10 cellular contexts compared by ENCODE assay signal in the genomic region with DNA sequence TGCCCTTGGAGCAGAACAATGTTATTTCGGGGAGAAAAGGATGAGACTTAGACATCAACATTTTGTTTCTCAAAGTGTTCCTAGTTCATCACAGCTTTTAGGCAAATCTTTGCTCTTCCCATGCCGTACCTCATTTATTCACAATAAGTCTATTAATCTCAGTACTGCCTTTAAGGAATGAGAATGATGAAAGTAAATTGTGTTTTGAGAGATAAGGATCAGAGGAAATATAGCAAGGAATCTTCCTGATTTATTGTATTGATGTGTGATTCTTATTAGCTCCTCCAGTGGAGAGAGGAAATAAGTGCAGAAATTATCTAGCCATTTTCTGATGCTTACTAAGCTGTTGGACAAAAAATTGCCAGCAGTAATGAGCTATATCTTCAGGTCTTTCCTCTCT. TPM values are rescaled to one million over a fixed set of nuclear protein-coding genes. Genes with fewer than 3 reads are reported as not detected.
DNase-seq lines count a peak whose midpoint lies in the region; ATAC-seq and TF ChIP-seq lines count a peak whose summit lies in the region.
"Had no signal": no experiment of that assay in that cellular context is flagged by ENCODE, and none has a peak within 500 bp of the region (broad histone marks: within the 10 kb centered on the region; RNA-seq: fewer than 3 reads in every experiment).

No MANE protein-coding gene starts in this region.

- no peak overlapping the region for H2AFZ ChIP-seq in mesenchymal stem cell (ENCODE audit: low read depth, low read length)

- H3K9ac ChIP-seq in mesenchymal stem cell (ENCODE audit: low read length) = peak overlapping the region; percentile 91

- POLR2A ChIA-PET in activated CD8-positive, alpha-beta T cell treated with anti-CD3 and anti-CD28 coated beads, Interleukin-2, amount 10 ng/mL, durations not matched to agents 7 days and 5 days (lab: Charles Lee) = interaction anchor here (0.6 to 1.6 kb wide), 6 partner anchors 17 to 181 kb away, joined by 3 to 8 read pairs (median 4); a partner anchor contains a TSS

- no peak overlapping the region for H4K91ac ChIP-seq in mesenchymal stem cell (ENCODE audit: low read length)

- H3K27ac ChIP-seq in mesenchymal stem cell (ENCODE audit: low read length, poor library complexity, severe bottlenecking) (no peak overlapping the region), brain microvascular endothelial cell (no peak overlapping the region)

- H3K4me3 Mint-ChIP-seq in activated CD8-positive, alpha-beta T cell treated with anti-CD3 and anti-CD28 coated beads, Interleukin-2, amount 10 ng/mL, durations not matched to agents 7 days and 5 days = peak overlapping the region; percentile 97

- DNase-seq in AML-193 (lab: John Stamatoyannopoulos, UW) (peak; percentile 6 to 11), mesenchymal stem cell (no peak), brain microvascular endothelial cell (no peak), cerebellar cortex (ENCODE audit: low spot score) (no peak), iPS-NIHi11 (ENCODE audit: low spot score) (no peak), LoVo (ENCODE audit: low spot score) (no peak)
- no peak for DNase-seq in activated CD8-positive, alpha-beta T cell treated with anti-CD3 and anti-CD28 coated beads, Interleukin-2, amount 10 ng/mL, durations not matched to agents 7 days and 5 days
- DNase-seq: KBM-7, kidney had no signal

- 0 out of 2 replicates have a peak overlapping the region, but pooled peaks have one; percentile 32 for H3K4me3 ChIP-seq in GM08714 (ENCODE audit: low read length)
- peak overlapping the region in 1 of 2 experiments; percentile 91 for H3K4me3 ChIP-seq in mesenchymal stem cell (ENCODE audit: insufficient read depth in 1 of 2, low read depth in 1 of 2, low read length in 2 of 2)
- H3K4me3 ChIP-seq in brain microvascular endothelial cell (ENCODE audit: low read depth, low read length) = no peak overlapping the region

- H3K14ac ChIP-seq in mesenchymal stem cell (ENCODE audit: low read length in 2 of 2) = no peak overlapping the region

- no peak overlapping the region for H2BK5ac ChIP-seq in mesenchymal stem cell (ENCODE audit: low read depth, low read length, poor library complexity, severe bottlenecking)

- no peak overlapping the region for H3K18ac ChIP-seq in mesenchymal stem cell (ENCODE audit: low read depth in 1 of 2, low read length in 2 of 2)

- WGBS in mesenchymal stem cell = 89% methylated on average over 1 of the region's 2 CpGs

- H3K9me3 Mint-ChIP-seq in activated CD8-positive, alpha-beta T cell treated with anti-CD3 and anti-CD28 coated beads, Interleukin-2, amount 10 ng/mL, durations not matched to agents 7 days and 5 days (ENCODE audit: insufficient read depth) = no peaks in the 10 kb centered on the region

- H3K23ac ChIP-seq in mesenchymal stem cell (ENCODE audit: low read length in 2 of 2) = no peak overlapping the region

- no peaks in the 10 kb centered on the region for H3K27me3 Mint-ChIP-seq in activated CD8-positive, alpha-beta T cell treated with anti-CD3 and anti-CD28 coated beads, Interleukin-2, amount 10 ng/mL, durations not matched to agents 7 days and 5 days (ENCODE audit: low read depth)

- no peak overlapping the region for H3K27ac Mint-ChIP-seq in activated CD8-positive, alpha-beta T cell treated with anti-CD3 and anti-CD28 coated beads, Interleukin-2, amount 10 ng/mL, durations not matched to agents 7 days and 5 days

- H3K79me1 ChIP-seq in mesenchymal stem cell (replicated peaks; ENCODE audit: low read length, poor library complexity, severe bottlenecking) = peaks cover 16% of the 10 kb centered on the region

- H3K4ac ChIP-seq in mesenchymal stem cell (ENCODE audit: low read depth in 1 of 2, low read length in 2 of 2) = no peak overlapping the region

- H2BK120ac ChIP-seq in mesenchymal stem cell (ENCODE audit: low read depth, low read length) = no peak overlapping the region

- H3K4me2 ChIP-seq in mesenchymal stem cell (ENCODE audit: low read length, poor library complexity, severe bottlenecking) = no peak overlapping the region

- H2BK15ac ChIP-seq in mesenchymal stem cell (ENCODE audit: low read depth, poor library complexity, severe bottlenecking) = no peak overlapping the region

- H3K9me3 ChIP-seq in mesenchymal stem cell (ENCODE audit: control insufficient read depth, low read length) = no peaks in the 10 kb centered on the region

- no peak overlapping the region for H4K8ac ChIP-seq in mesenchymal stem cell (ENCODE audit: low read length)

- no peaks in the 10 kb centered on the region for H3K4me1 ChIP-seq in mesenchymal stem cell (ENCODE audit: control insufficient read depth, insufficient read depth, low read depth, low read length)

- H2BK12ac ChIP-seq in mesenchymal stem cell (ENCODE audit: low read length in 2 of 2) = no peak overlapping the region

- ATAC-seq in activated CD8-positive, alpha-beta T cell treated with anti-CD3 and anti-CD28 coated beads, Interleukin-2, amount 10 ng/mL, durations not matched to agents 7 days and 5 days = no peak

- H3K36me3 Mint-ChIP-seq in activated CD8-positive, alpha-beta T cell treated with anti-CD3 and anti-CD28 coated beads, Interleukin-2, amount 10 ng/mL, durations not matched to agents 7 days and 5 days (ENCODE audit: low read depth) = peaks cover 55% of the 10 kb centered on the region

- CTCF ChIA-PET in activated CD8-positive, alpha-beta T cell treated with anti-CD3 and anti-CD28 coated beads, Interleukin-2, amount 10 ng/mL, durations not matched to agents 7 days and 5 days (lab: Charles Lee) = interaction anchor here (0.9 to 16.3 kb wide), 11 partner anchors 8 to 209 kb away, joined by 3 to 214 read pairs (median 4); a partner anchor contains a TSS

- peaks cover 33% of the 10 kb centered on the region for H3K4me1 Mint-ChIP-seq in activated CD8-positive, alpha-beta T cell treated with anti-CD3 and anti-CD28 coated beads, Interleukin-2, amount 10 ng/mL, durations not matched to agents 7 days and 5 days (ENCODE audit: low read depth)

- H3K27me3 ChIP-seq in mesenchymal stem cell (ENCODE audit: control insufficient read depth in 1 of 2, insufficient read depth in 1 of 2, low read length in 2 of 2) (no peaks in the 10 kb centered on the region), brain microvascular endothelial cell (replicated peaks) (no peaks in the 10 kb centered on the region)

- in situ Hi-C loops in brain microvascular endothelial cell (cut with HindIII; ENCODE audit: low pct_ligation_motif_present, low sequenced_read_pairs) = no loop called here

- H2AK5ac ChIP-seq in mesenchymal stem cell (ENCODE audit: low read length, severe bottlenecking) = no peak overlapping the region

- peaks cover 16 to 52% of the 10 kb centered on the region in 2 experiments for H3K36me3 ChIP-seq in mesenchymal stem cell (ENCODE audit: control insufficient read depth in 1 of 2, insufficient read depth in 2 of 2, low read depth in 1 of 2, low read length in 2 of 2)
- H3K36me3 ChIP-seq in brain microvascular endothelial cell (replicated peaks) = peaks cover 42% of the 10 kb centered on the region

- TF ChIP-seq CTCF in brain microvascular endothelial cell (IDR thresholded peaks at IDR 0.05; ENCODE audit: low read depth, low read length, missing control alignments) = no peak

RNA-seq across cellular contexts. Expression of a gene that starts 2.0 kb away (rescaled TPM):
- total RNA-seq in activated CD8-positive, alpha-beta T cell treated with anti-CD3 and anti-CD28 coated beads, Interleukin-2, amount 10 ng/mL, durations not matched to agents 7 days and 5 days = 10 to 100 TPM; 29.7 to 31.5 TPM
- 22.4 TPM for polyA plus RNA-seq in mesenchymal stem cell (2013, experiment 1 of 2)
- 22.5 TPM for polyA plus RNA-seq in mesenchymal stem cell (2013, experiment 2 of 2)

RNA-seq across cellular contexts. Expression of a gene that starts 2.1 kb away (rescaled TPM):
- 10 to 100 TPM; 15.1 to 15.5 TPM for total RNA-seq in activated CD8-positive, alpha-beta T cell treated with anti-CD3 and anti-CD28 coated beads, Interleukin-2, amount 10 ng/mL, durations not matched to agents 7 days and 5 days
- polyA plus RNA-seq in mesenchymal stem cell (2013, experiment 1 of 2) = 11.4 TPM
- polyA plus RNA-seq in mesenchymal stem cell (2013, experiment 2 of 2) = 12.7 TPM

RNA-seq across cellular contexts. Expression of a gene that starts 19.4 kb away (rescaled TPM):
- total RNA-seq in activated CD8-positive, alpha-beta T cell treated with anti-CD3 and anti-CD28 coated beads, Interleukin-2, amount 10 ng/mL, durations not matched to agents 7 days and 5 days = 1 to 10 TPM; 2.2 to 3.8 TPM
- polyA plus RNA-seq in mesenchymal stem cell (2013, experiment 1 of 2) = 4.0 TPM
- polyA plus RNA-seq in mesenchymal stem cell (2013, experiment 2 of 2) = 4.3 TPM

RNA-seq across cellular contexts. Expression of a gene that starts 32.9 kb away (rescaled TPM):
- total RNA-seq in activated CD8-positive, alpha-beta T cell treated with anti-CD3 and anti-CD28 coated beads, Interleukin-2, amount 10 ng/mL, durations not matched to agents 7 days and 5 days = 10 to 100 TPM; 19.8 to 23.7 TPM
- 70.7 TPM for polyA plus RNA-seq in mesenchymal stem cell (2013, experiment 1 of 2)
- 66.4 TPM for polyA plus RNA-seq in mesenchymal stem cell (2013, experiment 2 of 2)

RNA-seq across cellular contexts. Expression of a gene that starts 59.6 kb away (rescaled TPM):
- 1 to 10 TPM in 1 of 2 experiments, under 1 TPM in 1; 0.76 to 1.1 TPM for total RNA-seq in activated CD8-positive, alpha-beta T cell treated with anti-CD3 and anti-CD28 coated beads, Interleukin-2, amount 10 ng/mL, durations not matched to agents 7 days and 5 days
- polyA plus RNA-seq in mesenchymal stem cell (2013, experiment 1 of 2) = 0.66 TPM
- polyA plus RNA-seq in mesenchymal stem cell (2013, experiment 2 of 2) = 0.67 TPM

Comparison
In these comparisons a context has a peak if more than half of its experiments do, and no peak if none do; other contexts are left out.
1. DNase-seq: peak in AML-193 (2 of 2); none in activated CD8-positive, alpha-beta T cell treated with anti-CD3 and anti-CD28 coated beads, Interleukin-2, amount 10 ng/mL, durations not matched to agents 7 days and 5 days (single experiment), mesenchymal stem cell (single experiment), brain microvascular endothelial cell (single experiment), cerebellar cortex (single experiment), iPS-NIHi11 (single experiment) and LoVo (single experiment).